ENCODE assay signal across 8 cellular contexts in the genomic region with DNA sequence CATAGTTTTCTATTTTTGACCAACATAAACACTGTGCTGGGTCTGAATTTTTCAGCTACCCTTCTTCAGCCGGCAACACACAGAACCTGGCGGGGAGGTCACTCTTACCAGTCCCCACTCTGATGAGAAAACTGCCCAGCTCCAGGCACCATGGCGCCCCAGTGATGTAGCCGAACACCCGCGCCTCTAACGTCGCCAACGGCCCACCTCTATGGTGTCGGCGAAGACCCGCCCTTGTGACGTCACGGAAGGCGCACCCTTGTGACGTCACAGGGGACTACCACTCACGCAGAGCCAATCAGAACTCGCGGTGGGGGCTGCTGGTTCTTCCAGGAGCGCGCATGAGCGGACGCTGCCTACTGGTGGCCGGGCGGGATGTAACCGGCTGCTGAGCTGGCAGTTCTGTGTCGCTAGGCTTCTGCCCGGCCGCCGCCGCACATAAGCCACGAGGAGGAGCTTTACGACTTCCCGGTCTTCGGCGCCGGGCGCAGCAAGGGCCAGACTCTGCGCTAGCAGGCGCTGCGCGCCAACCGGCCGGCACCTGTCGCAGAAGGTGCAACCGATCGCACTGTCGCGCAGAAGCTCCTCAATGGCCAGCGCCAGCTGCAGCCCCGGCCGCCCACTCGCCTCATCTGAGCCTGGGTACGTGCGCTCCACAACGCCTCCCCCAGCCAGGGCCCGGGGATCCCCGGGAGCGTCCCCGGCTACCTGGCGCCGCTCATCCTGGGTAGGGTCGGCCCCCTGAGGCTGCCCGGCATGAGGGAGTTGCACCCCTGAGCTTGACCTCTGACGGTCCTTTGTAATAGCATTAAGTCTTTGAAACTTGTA.
DNase-seq lines count a peak whose midpoint lies in the region; ATAC-seq and TF ChIP-seq lines count a peak whose summit lies in the region.
"Not testable (repeated sequence)": the region's sequence is repeated elsewhere in the genome, so short reads cannot be mapped to it uniquely, and the experiment has no call there.

No MANE protein-coding gene starts in this region.

- peak overlapping the region; percentile 82 for H3K4me2 ChIP-seq in GM23338

- intact Hi-C loops in activated CD4-positive, alpha-beta T cell treated with anti-CD3 and anti-CD28 coated beads, Interleukin-2, amount 10 ng/mL, durations not matched to agents 24 days and 14 days (cut with micrococcal nuclease) = not testable (repeated sequence)

- H3K27me3 ChIP-seq in GM23338 (ENCODE audit: insufficient read depth); HUES64 (ENCODE audit: insufficient read depth, low read length); thoracic aorta (replicated peaks; ENCODE audit: insufficient read depth): not testable (repeated sequence)

- ATAC-seq in GM23338 (peak; percentile 99), thoracic aorta (ENCODE audit: insufficient number of reproducible peaks, low FRiP score, low read depth) (peak; percentile 98)
- ATAC-seq in central memory CD8-positive, alpha-beta T cell (replicated peaks; ENCODE audit: extremely low read depth, poor library complexity, severe bottlenecking) = peak; percentile 96

- peak overlapping the region; percentile 99 for H3K4me3 Mint-ChIP-seq in GM23338
- H3K4me3 Mint-ChIP-seq in activated CD4-positive, alpha-beta T cell treated with anti-CD3 and anti-CD28 coated beads, Interleukin-2, amount 10 ng/mL, durations not matched to agents 24 days and 14 days = peak overlapping the region; percentile 97
- H3K4me3 Mint-ChIP-seq in central memory CD8-positive, alpha-beta T cell = peak overlapping the region; percentile 85

- TF ChIP-seq CTCF in GM23338 (conservative IDR thresholded peaks at IDR 0.05; ENCODE audit: low read depth in 2 of 2) (peak in 1 of 2 experiments; percentile 46; a peak in 2 of 4 replicates), thoracic aorta (IDR thresholded peaks at IDR 0.05) (peak; percentile 11)

- H3K36me3 Mint-ChIP-seq in GM23338 (ENCODE audit: low read depth) = peaks cover 12% of the 10 kb centered on the region; the same call in 2 of the 3 replicates
- not testable (repeated sequence) for H3K36me3 Mint-ChIP-seq in activated CD4-positive, alpha-beta T cell treated with anti-CD3 and anti-CD28 coated beads, Interleukin-2, amount 10 ng/mL, durations not matched to agents 24 days and 14 days (ENCODE audit: low read depth); central memory CD8-positive, alpha-beta T cell (ENCODE audit: insufficient read depth)

- under 1% methylated on average over 62 of the region's 65 CpGs for WGBS in HUES64

- not testable (repeated sequence) for H3K9me3 ChIP-seq in HUES64 (ENCODE audit: insufficient read depth, low read depth, low read length); thoracic aorta

- not testable (repeated sequence) for H3K4me1 Mint-ChIP-seq in GM23338; activated CD4-positive, alpha-beta T cell treated with anti-CD3 and anti-CD28 coated beads, Interleukin-2, amount 10 ng/mL, durations not matched to agents 24 days and 14 days; central memory CD8-positive, alpha-beta T cell

- DNase-seq in GM23338 (ENCODE audit: low spot score) (peak; percentile 98), pulmonary artery endothelial cell (ENCODE audit: low read depth, low spot score) (peak; percentile 95), thoracic aorta (ENCODE audit: low spot score) (peak; percentile 96)
- DNase-seq in activated CD4-positive, alpha-beta T cell treated with anti-CD3 and anti-CD28 coated beads, Interleukin-2, amount 10 ng/mL, durations not matched to agents 24 days and 14 days = peak; percentile 100
- peak; percentile 96 to 99 for DNase-seq in central memory CD8-positive, alpha-beta T cell (ENCODE audit: low spot score in 2 of 2)

- peak overlapping the region; percentile 100 for H3K27ac Mint-ChIP-seq in GM23338
- H3K27ac Mint-ChIP-seq in activated CD4-positive, alpha-beta T cell treated with anti-CD3 and anti-CD28 coated beads, Interleukin-2, amount 10 ng/mL, durations not matched to agents 24 days and 14 days = peak overlapping the region; percentile 99
- peak overlapping the region; percentile 99 for H3K27ac Mint-ChIP-seq in central memory CD8-positive, alpha-beta T cell (ENCODE audit: low read depth)

- peaks cover 20% of the 10 kb centered on the region for H3K79me2 ChIP-seq in GM23338 (replicated peaks; ENCODE audit: insufficient read depth)

- H3K9me3 Mint-ChIP-seq in GM23338; activated CD4-positive, alpha-beta T cell treated with anti-CD3 and anti-CD28 coated beads, Interleukin-2, amount 10 ng/mL, durations not matched to agents 24 days and 14 days; central memory CD8-positive, alpha-beta T cell: not testable (repeated sequence)

- not testable (repeated sequence) for H3F3A ChIP-seq in GM23338 (replicated peaks; ENCODE audit: low read depth)

- H2AFZ ChIP-seq in GM23338 = not testable (repeated sequence)

- not testable (repeated sequence) for H3K27me3 Mint-ChIP-seq in GM23338 (ENCODE audit: insufficient read depth, low read depth, poor library complexity); activated CD4-positive, alpha-beta T cell treated with anti-CD3 and anti-CD28 coated beads, Interleukin-2, amount 10 ng/mL, durations not matched to agents 24 days and 14 days; central memory CD8-positive, alpha-beta T cell

- H3K4me3 ChIP-seq in GM23338 (peak overlapping the region; percentile 89), HUES64 (ENCODE audit: low read length) (peak overlapping the region; percentile 70), iPS-11a (ENCODE audit: low read depth, low read length) (peak overlapping the region; percentile 63), thoracic aorta (peak overlapping the region; percentile 91)

- H3K36me3 ChIP-seq in GM23338 (ENCODE audit: insufficient read depth); HUES64 (ENCODE audit: insufficient read depth, low read length); thoracic aorta: not testable (repeated sequence)

- peak overlapping the region; percentile 84 for H3K9ac ChIP-seq in HUES64 (ENCODE audit: low read depth, low read length)

- H3K27ac ChIP-seq in GM23338 (ENCODE audit: low read depth) (peak overlapping the region; percentile 98), HUES64 (ENCODE audit: low read depth, low read length) (peak overlapping the region; percentile 91), thoracic aorta (peak overlapping the region; percentile 82 to 89)

- not testable (repeated sequence) for H3K9me2 ChIP-seq in GM23338 (ENCODE audit: insufficient read depth)

- H3K4me1 ChIP-seq in GM23338 (ENCODE audit: insufficient read depth); HUES64 (ENCODE audit: insufficient read depth, low read length); thoracic aorta (ENCODE audit: control insufficient read depth in 1 of 2, low read depth in 2 of 2): not testable (repeated sequence)

- TF ChIP-seq POLR2A in GM10847 (IDR thresholded peaks at IDR 0.05; ENCODE audit: extremely low read depth, insufficient read length) = peak; percentile 71

- not testable (repeated sequence) for H4K20me1 ChIP-seq in GM23338 (replicated peaks; ENCODE audit: insufficient read depth)

TF ChIP-seq in GM23338, 12 proteins besides CTCF, POLR2A, EP300 and RAD21:
- TF ChIP-seq CREB1 (CRISPR knock-in tag; IDR thresholded peaks at IDR 0.05; ENCODE audit: low read depth) (peak; percentile 100), POLR2AphosphoS5 (IDR thresholded peaks at IDR 0.05; ENCODE audit: low read depth) (peak; percentile 86)
- TF ChIP-seq, protein P1, sequence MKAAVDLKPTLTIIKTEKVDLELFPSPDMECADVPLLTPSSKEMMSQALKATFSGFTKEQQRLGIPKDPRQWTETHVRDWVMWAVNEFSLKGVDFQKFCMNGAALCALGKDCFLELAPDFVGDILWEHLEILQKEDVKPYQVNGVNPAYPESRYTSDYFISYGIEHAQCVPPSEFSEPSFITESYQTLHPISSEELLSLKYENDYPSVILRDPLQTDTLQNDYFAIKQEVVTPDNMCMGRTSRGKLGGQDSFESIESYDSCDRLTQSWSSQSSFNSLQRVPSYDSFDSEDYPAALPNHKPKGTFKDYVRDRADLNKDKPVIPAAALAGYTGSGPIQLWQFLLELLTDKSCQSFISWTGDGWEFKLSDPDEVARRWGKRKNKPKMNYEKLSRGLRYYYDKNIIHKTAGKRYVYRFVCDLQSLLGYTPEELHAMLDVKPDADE (IDR thresholded peaks at IDR 0.05) = peak; percentile 65

Comparison
In these comparisons a context has a peak if more than half of its experiments do, and no peak if none do; other contexts are left out.
1. Peak in every context shown above with its lines: DNase-seq, ATAC-seq, H3K4me3 ChIP-seq and H3K27ac ChIP-seq.